In the genomic region with DNA sequence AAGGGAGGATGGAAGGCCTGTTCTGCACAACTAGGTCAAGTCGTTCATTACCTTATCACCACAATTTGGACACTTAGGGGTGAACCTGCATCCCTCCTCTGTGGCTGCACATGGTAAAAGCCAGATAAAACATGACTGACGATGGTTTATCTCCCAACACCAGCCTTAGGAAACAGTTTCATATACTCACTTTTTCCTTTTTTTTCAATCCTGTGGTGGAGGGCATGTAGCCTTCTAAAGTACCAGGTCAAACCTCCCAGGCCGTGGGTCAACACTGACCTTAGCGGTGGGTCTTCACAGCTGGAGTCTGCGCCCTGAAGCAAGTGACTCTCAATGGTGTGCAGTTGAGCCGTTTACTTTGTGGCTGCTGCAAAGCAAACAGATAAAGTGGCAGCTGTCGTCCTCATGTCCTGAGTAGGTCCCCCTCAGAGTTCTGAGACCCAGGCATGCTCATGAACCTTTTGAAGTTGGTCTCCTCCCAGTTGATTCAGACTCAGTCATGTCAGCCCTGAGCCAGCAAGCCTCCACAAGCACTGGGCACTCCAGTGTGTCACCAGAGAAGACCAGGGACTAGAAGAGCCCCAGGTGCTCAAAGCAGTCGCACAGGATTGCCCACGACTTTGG, we compare ENCODE assay signal across 1 cellular context.
TF ChIP-seq lines count a peak whose summit lies in the region.

No MANE protein-coding gene starts in this region.

TF ChIP-seq in HepG2, 621 proteins besides CTCF, POLR2A, EP300 and RAD21 (continued from another document and continues in another):
- TF ChIP-seq ZNF343 (CRISPR knock-in tag; IDR thresholded peaks at IDR 0.05) (no peak), CCDC6 (CRISPR knock-in tag; IDR thresholded peaks at IDR 0.05) (0 out of 2 replicates have a peak, but pooled peaks have one; percentile 58), ZZZ3 (CRISPR knock-in tag; IDR thresholded peaks at IDR 0.05; ENCODE audit: borderline replicate concordance) (no peak), NR2F2 (IDR thresholded peaks at IDR 0.05; ENCODE audit: borderline replicate concordance, low read depth) (peak; percentile 53), MED1 (CRISPR knock-in tag; IDR thresholded peaks at IDR 0.05) (peak; percentile 87), RFX5 (IDR thresholded peaks at IDR 0.05; ENCODE audit: low read depth, low read length) (no peak), ZFP62 (CRISPR knock-in tag; IDR thresholded peaks at IDR 0.05) (no peak), TBP (CRISPR knock-in tag; IDR thresholded peaks at IDR 0.05) (no peak), FOXA1 (IDR thresholded peaks at IDR 0.05) (no peak), FOXA1 (CRISPR knock-in tag; IDR thresholded peaks at IDR 0.05) (peak; percentile 97), HOXA5 (CRISPR knock-in tag; IDR thresholded peaks at IDR 0.05) (peak; percentile 66; the same call in 1 of the 2 replicates), MED8 (CRISPR knock-in tag; IDR thresholded peaks at IDR 0.05; ENCODE audit: insufficient replicate concordance) (no peak), SNAI1 (CRISPR knock-in tag; IDR thresholded peaks at IDR 0.05; ENCODE audit: borderline replicate concordance) (no peak), ZBTB42 (CRISPR knock-in tag; IDR thresholded peaks at IDR 0.05) (no peak), ZBTB3 (CRISPR knock-in tag; IDR thresholded peaks at IDR 0.05; ENCODE audit: borderline replicate concordance, low read depth) (no peak; the same call in 1 of the 2 replicates), ELF4 (CRISPR knock-in tag; IDR thresholded peaks at IDR 0.05; ENCODE audit: borderline replicate concordance) (no peak), CCAR2 (optimal IDR thresholded peaks at IDR 0.05; ENCODE audit: low read depth, low read length) (no peak), PAX8 (CRISPR knock-in tag; IDR thresholded peaks at IDR 0.05; ENCODE audit: borderline replicate concordance) (no peak), ZNF816 (CRISPR knock-in tag; IDR thresholded peaks at IDR 0.05; ENCODE audit: borderline replicate concordance) (no peak), FOXA3 (CRISPR knock-in tag; IDR thresholded peaks at IDR 0.05) (peak; percentile 88), ETV5 (CRISPR knock-in tag; IDR thresholded peaks at IDR 0.05; ENCODE audit: borderline replicate concordance) (peak; percentile 41; the same call in 1 of the 2 replicates), ESRRA (CRISPR knock-in tag; IDR thresholded peaks at IDR 0.05; ENCODE audit: low read depth) (no peak), STAT5B (CRISPR knock-in tag; IDR thresholded peaks at IDR 0.05) (no peak), ELF3 (CRISPR knock-in tag; IDR thresholded peaks at IDR 0.05) (peak; percentile 57; the same call in 1 of the 2 replicates), ZNF256 (CRISPR knock-in tag; conservative IDR thresholded peaks at IDR 0.05) (0 out of 2 replicates have a peak, but pooled peaks have one; percentile 60), RBAK (CRISPR knock-in tag; IDR thresholded peaks at IDR 0.05) (0 out of 2 replicates have a peak, but pooled peaks have one; percentile 50), KAT2B (IDR thresholded peaks at IDR 0.05; ENCODE audit: borderline replicate concordance, low read depth, low read length) (no peak), ZNF557 (CRISPR knock-in tag; IDR thresholded peaks at IDR 0.05) (no peak; the same call in 1 of the 2 replicates), TEAD2 (CRISPR knock-in tag; IDR thresholded peaks at IDR 0.05) (no peak), SIN3B (IDR thresholded peaks at IDR 0.05; ENCODE audit: low read length) (no peak), GATAD1 (CRISPR knock-in tag; IDR thresholded peaks at IDR 0.05) (peak; percentile 55), SIX1 (CRISPR knock-in tag; IDR thresholded peaks at IDR 0.05; ENCODE audit: borderline replicate concordance) (0 out of 2 replicates have a peak, but pooled peaks have one; percentile 34), ZNF367 (CRISPR knock-in tag; IDR thresholded peaks at IDR 0.05; ENCODE audit: borderline replicate concordance) (no peak)
- TF ChIP-seq, protein P1, sequence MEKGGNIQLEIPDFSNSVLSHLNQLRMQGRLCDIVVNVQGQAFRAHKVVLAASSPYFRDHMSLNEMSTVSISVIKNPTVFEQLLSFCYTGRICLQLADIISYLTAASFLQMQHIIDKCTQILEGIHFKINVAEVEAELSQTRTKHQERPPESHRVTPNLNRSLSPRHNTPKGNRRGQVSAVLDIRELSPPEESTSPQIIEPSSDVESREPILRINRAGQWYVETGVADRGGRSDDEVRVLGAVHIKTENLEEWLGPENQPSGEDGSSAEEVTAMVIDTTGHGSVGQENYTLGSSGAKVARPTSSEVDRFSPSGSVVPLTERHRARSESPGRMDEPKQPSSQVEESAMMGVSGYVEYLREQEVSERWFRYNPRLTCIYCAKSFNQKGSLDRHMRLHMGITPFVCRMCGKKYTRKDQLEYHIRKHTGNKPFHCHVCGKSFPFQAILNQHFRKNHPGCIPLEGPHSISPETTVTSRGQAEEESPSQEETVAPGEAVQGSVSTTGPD (CRISPR knock-in tag; IDR thresholded peaks at IDR 0.05), result no peak
- TF ChIP-seq, protein P2, sequence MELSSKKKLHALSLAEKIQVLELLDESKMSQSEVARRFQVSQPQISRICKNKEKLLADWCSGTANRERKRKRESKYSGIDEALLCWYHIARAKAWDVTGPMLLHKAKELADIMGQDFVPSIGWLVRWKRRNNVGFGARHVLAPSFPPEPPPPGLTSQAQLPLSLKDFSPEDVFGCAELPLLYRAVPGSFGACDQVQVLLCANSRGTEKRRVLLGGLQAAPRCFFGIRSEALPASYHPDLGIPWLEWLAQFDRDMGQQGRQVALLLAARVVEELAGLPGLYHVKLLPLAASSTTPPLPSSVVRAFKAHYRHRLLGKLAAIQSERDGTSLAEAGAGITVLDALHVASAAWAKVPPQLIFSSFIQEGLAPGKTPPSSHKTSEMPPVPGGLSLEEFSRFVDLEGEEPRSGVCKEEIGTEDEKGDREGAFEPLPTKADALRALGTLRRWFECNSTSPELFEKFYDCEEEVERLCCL (CRISPR knock-in tag; IDR thresholded peaks at IDR 0.05; ENCODE audit: borderline replicate concordance), result no peak
- TF ChIP-seq, protein P3, sequence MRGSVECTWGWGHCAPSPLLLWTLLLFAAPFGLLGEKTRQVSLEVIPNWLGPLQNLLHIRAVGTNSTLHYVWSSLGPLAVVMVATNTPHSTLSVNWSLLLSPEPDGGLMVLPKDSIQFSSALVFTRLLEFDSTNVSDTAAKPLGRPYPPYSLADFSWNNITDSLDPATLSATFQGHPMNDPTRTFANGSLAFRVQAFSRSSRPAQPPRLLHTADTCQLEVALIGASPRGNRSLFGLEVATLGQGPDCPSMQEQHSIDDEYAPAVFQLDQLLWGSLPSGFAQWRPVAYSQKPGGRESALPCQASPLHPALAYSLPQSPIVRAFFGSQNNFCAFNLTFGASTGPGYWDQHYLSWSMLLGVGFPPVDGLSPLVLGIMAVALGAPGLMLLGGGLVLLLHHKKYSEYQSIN (CRISPR knock-in tag; IDR thresholded peaks at IDR 0.05; ENCODE audit: borderline replicate concordance), result no peak
- TF ChIP-seq, protein P4, sequence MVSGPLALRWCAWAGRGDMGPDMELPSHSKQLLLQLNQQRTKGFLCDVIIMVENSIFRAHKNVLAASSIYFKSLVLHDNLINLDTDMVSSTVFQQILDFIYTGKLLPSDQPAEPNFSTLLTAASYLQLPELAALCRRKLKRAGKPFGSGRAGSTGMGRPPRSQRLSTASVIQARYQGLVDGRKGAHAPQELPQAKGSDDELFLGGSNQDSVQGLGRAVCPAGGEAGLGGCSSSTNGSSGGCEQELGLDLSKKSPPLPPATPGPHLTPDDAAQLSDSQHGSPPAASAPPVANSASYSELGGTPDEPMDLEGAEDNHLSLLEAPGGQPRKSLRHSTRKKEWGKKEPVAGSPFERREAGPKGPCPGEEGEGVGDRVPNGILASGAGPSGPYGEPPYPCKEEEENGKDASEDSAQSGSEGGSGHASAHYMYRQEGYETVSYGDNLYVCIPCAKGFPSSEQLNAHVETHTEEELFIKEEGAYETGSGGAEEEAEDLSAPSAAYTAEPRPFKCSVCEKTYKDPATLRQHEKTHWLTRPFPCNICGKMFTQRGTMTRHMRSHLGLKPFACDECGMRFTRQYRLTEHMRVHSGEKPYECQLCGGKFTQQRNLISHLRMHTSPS (CRISPR knock-in tag; IDR thresholded peaks at IDR 0.05; ENCODE audit: low read depth), result peak; percentile 66; the same call in 1 of the 2 replicates
- TF ChIP-seq, protein P5, sequence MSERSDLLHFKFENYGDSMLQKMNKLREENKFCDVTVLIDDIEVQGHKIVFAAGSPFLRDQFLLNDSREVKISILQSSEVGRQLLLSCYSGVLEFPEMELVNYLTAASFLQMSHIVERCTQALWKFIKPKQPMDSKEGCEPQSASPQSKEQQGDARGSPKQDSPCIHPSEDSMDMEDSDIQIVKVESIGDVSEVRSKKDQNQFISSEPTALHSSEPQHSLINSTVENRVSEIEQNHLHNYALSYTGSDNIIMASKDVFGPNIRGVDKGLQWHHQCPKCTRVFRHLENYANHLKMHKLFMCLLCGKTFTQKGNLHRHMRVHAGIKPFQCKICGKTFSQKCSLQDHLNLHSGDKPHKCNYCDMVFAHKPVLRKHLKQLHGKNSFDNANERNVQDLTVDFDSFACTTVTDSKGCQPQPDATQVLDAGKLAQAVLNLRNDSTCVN (CRISPR knock-in tag; IDR thresholded peaks at IDR 0.05; ENCODE audit: borderline replicate concordance), result no peak
- TF ChIP-seq, protein P6, sequence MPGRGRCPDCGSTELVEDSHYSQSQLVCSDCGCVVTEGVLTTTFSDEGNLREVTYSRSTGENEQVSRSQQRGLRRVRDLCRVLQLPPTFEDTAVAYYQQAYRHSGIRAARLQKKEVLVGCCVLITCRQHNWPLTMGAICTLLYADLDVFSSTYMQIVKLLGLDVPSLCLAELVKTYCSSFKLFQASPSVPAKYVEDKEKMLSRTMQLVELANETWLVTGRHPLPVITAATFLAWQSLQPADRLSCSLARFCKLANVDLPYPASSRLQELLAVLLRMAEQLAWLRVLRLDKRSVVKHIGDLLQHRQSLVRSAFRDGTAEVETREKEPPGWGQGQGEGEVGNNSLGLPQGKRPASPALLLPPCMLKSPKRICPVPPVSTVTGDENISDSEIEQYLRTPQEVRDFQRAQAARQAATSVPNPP (CRISPR knock-in tag; IDR thresholded peaks at IDR 0.05), result no peak; the same call in 1 of the 2 replicates
- TF ChIP-seq, protein P7, sequence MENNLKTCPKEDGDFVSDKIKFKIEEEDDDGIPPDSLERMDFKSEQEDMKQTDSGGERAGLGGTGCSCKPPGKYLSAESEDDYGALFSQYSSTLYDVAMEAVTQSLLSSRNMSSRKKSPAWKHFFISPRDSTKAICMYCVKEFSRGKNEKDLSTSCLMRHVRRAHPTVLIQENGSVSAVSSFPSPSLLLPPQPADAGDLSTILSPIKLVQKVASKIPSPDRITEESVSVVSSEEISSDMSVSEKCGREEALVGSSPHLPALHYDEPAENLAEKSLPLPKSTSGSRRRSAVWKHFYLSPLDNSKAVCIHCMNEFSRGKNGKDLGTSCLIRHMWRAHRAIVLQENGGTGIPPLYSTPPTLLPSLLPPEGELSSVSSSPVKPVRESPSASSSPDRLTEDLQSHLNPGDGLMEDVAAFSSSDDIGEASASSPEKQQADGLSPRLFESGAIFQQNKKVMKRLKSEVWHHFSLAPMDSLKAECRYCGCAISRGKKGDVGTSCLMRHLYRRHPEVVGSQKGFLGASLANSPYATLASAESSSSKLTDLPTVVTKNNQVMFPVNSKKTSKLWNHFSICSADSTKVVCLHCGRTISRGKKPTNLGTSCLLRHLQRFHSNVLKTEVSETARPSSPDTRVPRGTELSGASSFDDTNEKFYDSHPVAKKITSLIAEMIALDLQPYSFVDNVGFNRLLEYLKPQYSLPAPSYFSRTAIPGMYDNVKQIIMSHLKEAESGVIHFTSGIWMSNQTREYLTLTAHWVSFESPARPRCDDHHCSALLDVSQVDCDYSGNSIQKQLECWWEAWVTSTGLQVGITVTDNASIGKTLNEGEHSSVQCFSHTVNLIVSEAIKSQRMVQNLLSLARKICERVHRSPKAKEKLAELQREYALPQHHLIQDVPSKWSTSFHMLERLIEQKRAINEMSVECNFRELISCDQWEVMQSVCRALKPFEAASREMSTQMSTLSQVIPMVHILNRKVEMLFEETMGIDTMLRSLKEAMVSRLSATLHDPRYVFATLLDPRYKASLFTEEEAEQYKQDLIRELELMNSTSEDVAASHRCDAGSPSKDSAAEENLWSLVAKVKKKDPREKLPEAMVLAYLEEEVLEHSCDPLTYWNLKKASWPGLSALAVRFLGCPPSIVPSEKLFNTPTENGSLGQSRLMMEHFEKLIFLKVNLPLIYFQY (CRISPR knock-in tag; IDR thresholded peaks at IDR 0.05; ENCODE audit: borderline replicate concordance), result 0 out of 2 replicates have a peak, but pooled peaks have one; percentile 30
- TF ChIP-seq, protein P8, sequence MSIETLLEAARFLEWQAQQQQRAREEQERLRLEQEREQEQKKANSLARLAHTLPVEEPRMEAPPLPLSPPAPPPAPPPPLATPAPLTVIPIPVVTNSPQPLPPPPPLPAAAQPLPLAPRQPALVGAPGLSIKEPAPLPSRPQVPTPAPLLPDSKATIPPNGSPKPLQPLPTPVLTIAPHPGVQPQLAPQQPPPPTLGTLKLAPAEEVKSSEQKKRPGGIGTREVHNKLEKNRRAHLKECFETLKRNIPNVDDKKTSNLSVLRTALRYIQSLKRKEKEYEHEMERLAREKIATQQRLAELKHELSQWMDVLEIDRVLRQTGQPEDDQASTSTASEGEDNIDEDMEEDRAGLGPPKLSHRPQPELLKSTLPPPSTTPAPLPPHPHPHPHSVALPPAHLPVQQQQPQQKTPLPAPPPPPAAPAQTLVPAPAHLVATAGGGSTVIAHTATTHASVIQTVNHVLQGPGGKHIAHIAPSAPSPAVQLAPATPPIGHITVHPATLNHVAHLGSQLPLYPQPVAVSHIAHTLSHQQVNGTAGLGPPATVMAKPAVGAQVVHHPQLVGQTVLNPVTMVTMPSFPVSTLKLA (IDR thresholded peaks at IDR 0.05), result no peak
- TF ChIP-seq, protein P9, sequence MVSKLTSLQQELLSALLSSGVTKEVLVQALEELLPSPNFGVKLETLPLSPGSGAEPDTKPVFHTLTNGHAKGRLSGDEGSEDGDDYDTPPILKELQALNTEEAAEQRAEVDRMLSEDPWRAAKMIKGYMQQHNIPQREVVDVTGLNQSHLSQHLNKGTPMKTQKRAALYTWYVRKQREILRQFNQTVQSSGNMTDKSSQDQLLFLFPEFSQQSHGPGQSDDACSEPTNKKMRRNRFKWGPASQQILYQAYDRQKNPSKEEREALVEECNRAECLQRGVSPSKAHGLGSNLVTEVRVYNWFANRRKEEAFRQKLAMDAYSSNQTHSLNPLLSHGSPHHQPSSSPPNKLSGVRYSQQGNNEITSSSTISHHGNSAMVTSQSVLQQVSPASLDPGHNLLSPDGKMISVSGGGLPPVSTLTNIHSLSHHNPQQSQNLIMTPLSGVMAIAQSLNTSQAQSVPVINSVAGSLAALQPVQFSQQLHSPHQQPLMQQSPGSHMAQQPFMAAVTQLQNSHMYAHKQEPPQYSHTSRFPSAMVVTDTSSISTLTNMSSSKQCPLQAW (CRISPR knock-in tag; IDR thresholded peaks at IDR 0.05), result peak; percentile 88
- TF ChIP-seq, protein P10, sequence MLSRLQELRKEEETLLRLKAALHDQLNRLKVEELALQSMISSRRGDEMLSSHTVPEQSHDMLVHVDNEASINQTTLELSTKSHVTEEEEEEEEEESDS (CRISPR knock-in tag; IDR thresholded peaks at IDR 0.05; ENCODE audit: borderline replicate concordance), result no peak
